ENCODE assay signal across 12 cellular contexts in genomic region chr5:119309290-119309818, GRCh38. TPM values are rescaled to one million over a fixed set of nuclear protein-coding genes. Genes with fewer than 3 reads are reported as not detected.
A peak's percentile ranks its signal among the peaks of the same experiment; 100 is the strongest.
DNase-seq lines count a peak whose midpoint lies in the region; ATAC-seq and TF ChIP-seq lines count a peak whose summit lies in the region.
"Had no signal": no experiment of that assay in that cellular context is flagged by ENCODE, and none has a peak within 500 bp of the region (broad histone marks: within the 10 kb centered on the region; RNA-seq: fewer than 3 reads in every experiment).

No MANE protein-coding gene starts in this region.

- CTCF ChIA-PET in CD8-positive, alpha-beta T cell (lab: Charles Lee) = interaction anchor here (0.7 to 1.9 kb wide), 6 partner anchors 36 to 321 kb away, joined by 3 to 5 read pairs (median 4); partner anchors contain the start of gene DTWD2

- POLR2A ChIA-PET in CD8-positive, alpha-beta T cell (lab: Charles Lee) = interaction anchor here (0.6 to 4.6 kb wide), 8 partner anchors 19 to 74 kb away, joined by 3 to 32 read pairs (median 3); no protein-coding TSS in a partner anchor

- intact Hi-C loops in CD8-positive, alpha-beta T cell (cut with DNase I, micrococcal nuclease) = loop anchor here (1.0 to 5.0 kb wide), 6 partner anchors 20 to 321 kb away; partner anchors contain the start of genes DMXL1 (in 1 of the 2) and DTWD2 (in 1 of the 2)

- ATAC-seq in CD8-positive, alpha-beta T cell = peak; percentile 25
- ATAC-seq in GM21423 (IDR thresholded peaks at IDR 0.05; ENCODE audit: unreplicated experiment) (peak; percentile 18), GM18519 (IDR thresholded peaks at IDR 0.05; ENCODE audit: low FRiP score, unreplicated experiment) (no peak)
- ATAC-seq in effector memory CD8-positive, alpha-beta T cell (replicated peaks) = peak; percentile 14
- ATAC-seq: gastroesophageal sphincter had no signal

- peaks cover 25% of the 10 kb centered on the region for H3K36me3 Mint-ChIP-seq in CD8-positive, alpha-beta T cell
- peaks cover 25% of the 10 kb centered on the region for H3K36me3 Mint-ChIP-seq in effector memory CD8-positive, alpha-beta T cell (ENCODE audit: insufficient read depth)

- DNase-seq in CD8-positive, alpha-beta T cell = no peak
- no peak for DNase-seq in Jurkat, Clone E6-1 (ENCODE audit: low read depth, low spot score)
- no peak for DNase-seq in effector memory CD8-positive, alpha-beta T cell
- no peak for DNase-seq in inferior parietal cortex (ENCODE audit: extremely low spot score)
- no peak for DNase-seq in NCI-H1417 treated with DMSO at 0.1 percent for 48 hours (lab: John Stamatoyannopoulos, UW)
- no peak for DNase-seq in effector CD8-positive, alpha-beta T cell (lab: John Stamatoyannopoulos, UW)
- DNase-seq: NCI-H748 treated with DMSO at 0.1 percent for 48 hours; stimulated activated CD4-positive, alpha-beta T cell treated with anti-CD3 and anti-CD28 coated beads, Interleukin-2, amount 100 ng/mL, for 24 hours had no signal

- peak overlapping the region; percentile 99 for H3K27ac Mint-ChIP-seq in CD8-positive, alpha-beta T cell
- peak overlapping the region; percentile 97 to 99 for H3K27ac Mint-ChIP-seq in effector memory CD8-positive, alpha-beta T cell

- H3K27me3 ChIP-seq in CD8-positive, alpha-beta T cell (ENCODE audit: insufficient read depth, low read length) = no peaks in the 10 kb centered on the region
- H3K27me3 ChIP-seq: gastroesophageal sphincter had no signal

- H3K36me3 ChIP-seq in CD8-positive, alpha-beta T cell (ENCODE audit: insufficient read depth, low read length) = no peaks in the 10 kb centered on the region
- H3K36me3 ChIP-seq: gastroesophageal sphincter had no signal

- TF ChIP-seq CTCF in CD8-positive, alpha-beta T cell (IDR thresholded peaks at IDR 0.05) = no peak

- H3K4me1 ChIP-seq in CD8-positive, alpha-beta T cell (ENCODE audit: insufficient read depth, low read length) = peaks cover 97% of the 10 kb centered on the region

- peak overlapping the region; percentile 30 for H3K27ac ChIP-seq in CD8-positive, alpha-beta T cell (ENCODE audit: low read depth, low read length)
- H3K27ac ChIP-seq: C4-2B, gastroesophageal sphincter had no signal

- H3K4me3 ChIP-seq in CD8-positive, alpha-beta T cell (ENCODE audit: low read depth, low read length) = no peak overlapping the region
- peak overlapping the region; percentile 17 for H3K4me3 ChIP-seq in Jurkat, Clone E6-1 (ENCODE audit: low read length)
- H3K4me3 ChIP-seq: gastroesophageal sphincter had no signal

- peak overlapping the region; percentile 78 for H3K4me3 Mint-ChIP-seq in CD8-positive, alpha-beta T cell
- peak overlapping the region; percentile 93 to 96 for H3K4me3 Mint-ChIP-seq in effector memory CD8-positive, alpha-beta T cell

- no peaks in the 10 kb centered on the region for H3K9me3 Mint-ChIP-seq in CD8-positive, alpha-beta T cell
- no peaks in the 10 kb centered on the region for H3K9me3 Mint-ChIP-seq in effector memory CD8-positive, alpha-beta T cell

- H3K27me3 Mint-ChIP-seq in CD8-positive, alpha-beta T cell (ENCODE audit: low read depth) = no peaks in the 10 kb centered on the region
- no peaks in the 10 kb centered on the region for H3K27me3 Mint-ChIP-seq in effector memory CD8-positive, alpha-beta T cell

- no peaks in the 10 kb centered on the region for H3K9me3 ChIP-seq in CD8-positive, alpha-beta T cell (ENCODE audit: low read length)
- H3K9me3 ChIP-seq: gastroesophageal sphincter had no signal

- peaks cover 96% of the 10 kb centered on the region for H3K4me1 Mint-ChIP-seq in CD8-positive, alpha-beta T cell (ENCODE audit: low read depth)
- peaks cover 55 to 81% of the 10 kb centered on the region in 2 donors for H3K4me1 Mint-ChIP-seq in effector memory CD8-positive, alpha-beta T cell (ENCODE audit: low read depth in 2 of 2)

RNA-seq across cellular contexts. Expression of gene TNFAIP8, which starts 46.5 kb away (rescaled TPM):
- 10 to 100 TPM; 62.3 to 63.0 TPM for total RNA-seq in CD8-positive, alpha-beta T cell
- polyA plus RNA-seq in Jurkat, Clone E6-1 (2012; ENCODE audit: insufficient read depth, insufficient read length) = 105 TPM
